In genomic region chr20:46573234-46573633, GRCh38 we compare ENCODE assay signal across 24 cellular contexts. TPM values are rescaled to one million over a fixed set of nuclear protein-coding genes. Genes with fewer than 3 reads are reported as not detected.
"Had no signal": no experiment of that assay in that cellular context is flagged by ENCODE, and none has a peak within 500 bp of the region (broad histone marks: within the 10 kb centered on the region; RNA-seq: fewer than 3 reads in every experiment).

No MANE protein-coding gene starts in this region.

- H3K27me3 ChIP-seq: adrenal gland, heart right ventricle, upper lobe of left lung had no signal

- DNase-seq: activated CD4-positive, alpha-beta memory T cell treated with anti-CD3 and anti-CD28 coated beads, Interleukin-2, amount 10 ng/mL, durations not matched to agents 7 days and 5 days; activated CD4-positive, alpha-beta T cell treated with anti-CD3 and anti-CD28 coated beads, Interleukin-2, amount 10 ng/mL, durations not matched to agents 24 days and 14 days; activated gamma-delta T cell; activated T-cell treated with anti-CD3 and anti-CD28 coated beads, Interleukin-2, amount 50 U/mL, for 72 hours; central memory CD4-positive, alpha-beta T cell; foreskin fibroblast; heart right ventricle; kidney; left ventricle myocardium inferior; midbrain; stimulated activated CD4-positive, alpha-beta T cell treated with anti-CD3 and anti-CD28 coated beads, Interleukin-2, amount 100 ng/mL, for 48 hours; stimulated activated CD8-positive, alpha-beta memory T cell treated with anti-CD3 and anti-CD28 coated beads, Interleukin-4, amount 100 ng/mL, for 48 hours; stimulated activated naive B cell treated with anti-CD40 and anti-IgM and Interleukin-4, amounts not matched to agents 10 μg/mL and 1 μg/mL and 100 μg/mL, for 72 hours; T-cell; upper lobe of left lung had no signal

- ATAC-seq: activated CD4-positive, CD25-positive, alpha-beta regulatory T cell treated with anti-CD3 and anti-CD28 coated beads, Interleukin-2, amount 50 U/mL, for 24 hours; activated naive CD4-positive, alpha-beta T cell treated with anti-CD3 and anti-CD28 coated beads, Interleukin-2, amount 50 U/mL, for 72 hours; activated T-cell treated with anti-CD3 and anti-CD28 coated beads, Interleukin-2, amount 50 U/mL, for 72 hours; heart right ventricle; stimulated activated naive B cell treated with anti-CD40 and anti-IgM and Interleukin-4, amounts not matched to agents 10 μg/mL and 1 μg/mL and 100 μg/mL, for 72 hours; T-cell had no signal

- H3K4me1 ChIP-seq: adrenal gland had no signal

- H3K9me3 ChIP-seq: adrenal gland, heart right ventricle, left ventricle myocardium inferior, upper lobe of left lung had no signal

- H3K36me3 ChIP-seq: adrenal gland, heart right ventricle, left ventricle myocardium inferior, upper lobe of left lung had no signal

- H3K27ac ChIP-seq: adrenal gland, left ventricle myocardium inferior, upper lobe of left lung, VCaP had no signal

- FAIRE-seq: astrocyte, colon, kidney had no signal

- H3K4me3 ChIP-seq: adrenal gland, heart right ventricle, left ventricle myocardium inferior, upper lobe of left lung had no signal

RNA-seq across cellular contexts. Expression of gene OCSTAMP, which starts 22.8 kb away (rescaled TPM):
- total RNA-seq: adrenal gland, astrocyte, epithelial cell of proximal tubule, fibroblast of lung, heart right ventricle, kidney, left ventricle myocardium inferior, renal cortical epithelial cell, T-cell, upper lobe of left lung had no signal
- polyA plus RNA-seq: fibroblast of lung, heart right ventricle had no signal
